Comparison of ENCODE assay signal across 20 cellular contexts in genomic region chr6:44892579-44892978, GRCh38.
"Had no signal": no experiment of that assay in that cellular context is flagged by ENCODE, and none has a peak within 500 bp of the region (broad histone marks: within the 10 kb centered on the region; RNA-seq: fewer than 3 reads in every experiment).

No MANE protein-coding gene starts in this region.

- H3K4me3 ChIP-seq: MG63, SJSA1, SK-N-MC had no signal

- H3K36me3 ChIP-seq: MG63, SJSA1 had no signal

- H3K4me1 ChIP-seq: SJSA1 had no signal

- ATAC-seq: Panc1, PC-3 had no signal

- DNase-seq: KBM-7, MG63, NCI-H1092, NCI-H1105 treated with DMSO at 0.1 percent for 48 hours, NCI-H1436, NCI-H187, NCI-H2029, NCI-H2081 treated with DMSO at 0.1 percent for 48 hours, NCI-H2171 treated with DMSO at 0.1 percent for 48 hours, NCI-H345, NCI-H446 treated with DMSO at 0.1 percent for 48 hours, NCI-H510A treated with DMSO at 0.1 percent for 48 hours, NCI-H526, NCI-H82, PC-3, SIG-M5 had no signal

- H3K9me3 ChIP-seq: SJSA1 had no signal

- H3K27me3 ChIP-seq: MG63, SJSA1 had no signal

- H3K27ac ChIP-seq: RWPE1, SJSA1, SK-N-MC had no signal
